ENCODE assay signal across 12 cellular contexts in the genomic region with DNA sequence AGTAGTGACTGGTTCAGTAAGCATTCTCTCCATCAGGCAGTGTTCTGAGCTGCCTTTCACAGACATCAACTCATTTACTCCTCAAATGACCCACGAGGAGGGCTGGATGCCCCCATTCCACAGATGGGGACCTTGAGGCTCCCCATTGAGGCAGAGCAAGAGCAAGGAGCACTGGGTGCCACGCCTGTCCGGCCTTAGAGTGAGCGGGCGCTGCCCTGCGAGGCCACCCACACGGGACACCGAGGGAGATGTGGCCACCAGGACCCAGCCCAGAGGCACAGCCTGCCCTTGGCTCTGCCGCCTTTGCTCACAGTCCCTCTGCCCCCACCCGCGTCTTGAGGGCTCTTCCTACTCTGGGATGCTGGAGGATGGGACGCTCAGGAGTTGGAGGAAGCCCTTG. TPM values are rescaled to one million over a fixed set of nuclear protein-coding genes. Genes with fewer than 3 reads are reported as not detected.
DNase-seq lines count a peak whose midpoint lies in the region; ATAC-seq and TF ChIP-seq lines count a peak whose summit lies in the region.
"Had no signal": no experiment of that assay in that cellular context is flagged by ENCODE, and none has a peak within 500 bp of the region (broad histone marks: within the 10 kb centered on the region; RNA-seq: fewer than 3 reads in every experiment).

No MANE protein-coding gene starts in this region.

- peaks cover 70% of the 10 kb centered on the region for H3K4me1 ChIP-seq in CD8-positive, alpha-beta memory T cell (ENCODE audit: insufficient read depth, low read length)
- H3K4me1 ChIP-seq in OCI-LY3 (ENCODE audit: low read length): peaks cover 31% of the 10 kb centered on the region
- H3K4me1 ChIP-seq in duodenal mucosa (ENCODE audit: control insufficient read depth in 1 of 2, insufficient read depth in 2 of 2, low read length in 2 of 2): peaks cover 52 to 61% of the 10 kb centered on the region in 2 donors
- H3K4me1 ChIP-seq in heart right ventricle: peaks cover 46 to 87% (median 76%) of the 10 kb centered on the region in 9 donors
- H3K4me1 ChIP-seq in lower lobe of right lung: peaks cover 85% of the 10 kb centered on the region

- CTCF ChIA-PET in CD8-positive, alpha-beta memory T cell (lab: Charles Lee): interaction anchor here (1.2 to 1.5 kb wide), 2 partner anchors 30 to 63 kb away, joined by 3 to 6 read pairs; no protein-coding TSS in a partner anchor

- no peak overlapping the region for H3K4me3 ChIP-seq in CD8-positive, alpha-beta memory T cell (ENCODE audit: low read length)
- H3K4me3 ChIP-seq in OCI-LY3 (ENCODE audit: low read length) (peak overlapping the region; percentile 84; the same call in 1 of the 2 replicates), duodenal mucosa (ENCODE audit: low read depth in 1 of 2, low read length in 2 of 2) (peak overlapping the region; percentile 5 to 89), heart right ventricle (peak overlapping the region in 2 of 10 donors; percentile 76 to 84), lower lobe of right lung (no peak overlapping the region)

- no peak overlapping the region for H3K27ac ChIP-seq in CD8-positive, alpha-beta memory T cell (ENCODE audit: low read depth, low read length)
- H3K27ac ChIP-seq in OCI-LY3 (ENCODE audit: low read length) (peak overlapping the region; percentile 39; the same call in 1 of the 2 replicates), duodenal mucosa (ENCODE audit: low read depth, low read length) (no peak overlapping the region), heart right ventricle (no peak overlapping the region), lower lobe of right lung (no peak overlapping the region)
- H3K27ac ChIP-seq: Peyer's patch had no signal

- peaks cover 73% of the 10 kb centered on the region for H4K20me1 ChIP-seq in OCI-LY3 (ENCODE audit: insufficient read depth, low read length)

- no peaks in the 10 kb centered on the region for H3K9me3 ChIP-seq in CD8-positive, alpha-beta memory T cell (ENCODE audit: low read length)
- H3K9me3 ChIP-seq in OCI-LY3 (ENCODE audit: insufficient read depth, low read length): no peaks in the 10 kb centered on the region
- H3K9me3 ChIP-seq in duodenal mucosa (ENCODE audit: control insufficient read depth in 1 of 2, low read length in 2 of 2): no peaks in the 10 kb centered on the region
- no peaks in the 10 kb centered on the region for H3K9me3 ChIP-seq in heart right ventricle
- H3K9me3 ChIP-seq in lower lobe of right lung: no peaks in the 10 kb centered on the region
- H3K9me3 ChIP-seq: Peyer's patch had no signal

- TF ChIP-seq CTCF in OCI-LY3 (IDR thresholded peaks at IDR 0.05; ENCODE audit: low read depth, low read length) (no peak), progenitor cell of endocrine pancreas (IDR thresholded peaks at IDR 0.05; ENCODE audit: unreplicated experiment) (no peak), heart right ventricle (IDR thresholded peaks at IDR 0.05) (no peak), lower lobe of right lung (IDR thresholded peaks at IDR 0.05) (no peak)

- ATAC-seq in heart right ventricle (no peak), lower lobe of right lung (no peak)

- no peak for DNase-seq in CD8-positive, alpha-beta memory T cell
- no peak for DNase-seq in progenitor cell of endocrine pancreas (ENCODE audit: low spot score, unreplicated experiment)
- no peak for DNase-seq in epidermal melanocyte (ENCODE audit: insufficient read length, low spot score)
- DNase-seq in heart right ventricle: no peak
- DNase-seq in lower lobe of right lung: no peak
- DNase-seq: hippocampal formation; NCI-H2227 treated with DMSO at 0.1 percent for 48 hours; Peyer's patch; stimulated activated CD4-positive, alpha-beta T cell treated with anti-CD3 and anti-CD28 coated beads, Interleukin-4, amount 100 ng/mL, for 1 hour; T1000 had no signal

- peaks cover 76% of the 10 kb centered on the region for H3K79me2 ChIP-seq in OCI-LY3 (ENCODE audit: low read length)

- no peaks in the 10 kb centered on the region for H3K36me3 ChIP-seq in CD8-positive, alpha-beta memory T cell (ENCODE audit: insufficient read depth, low read length)
- H3K36me3 ChIP-seq in OCI-LY3 (replicated peaks; ENCODE audit: low read depth, low read length): no peaks in the 10 kb centered on the region
- no peaks in the 10 kb centered on the region for H3K36me3 ChIP-seq in duodenal mucosa (ENCODE audit: control insufficient read depth in 1 of 2, insufficient read depth in 2 of 2, low read length in 2 of 2)
- H3K36me3 ChIP-seq in heart right ventricle: peaks cover 0 to 4% (median 0%) of the 10 kb centered on the region in 9 donors
- H3K36me3 ChIP-seq in lower lobe of right lung: peaks cover 4% of the 10 kb centered on the region

- peak overlapping the region; percentile 19 to 95 (median 76) for H3K27ac Mint-ChIP-seq in CD8-positive, alpha-beta memory T cell
- H3K27ac Mint-ChIP-seq in progenitor cell of endocrine pancreas: peak overlapping the region; percentile 96

- peaks cover 0 to 21% (median 0%) of the 10 kb centered on the region in 3 donors for H3K36me3 Mint-ChIP-seq in CD8-positive, alpha-beta memory T cell
- H3K36me3 Mint-ChIP-seq in progenitor cell of endocrine pancreas (ENCODE audit: insufficient read depth): peaks cover 3% of the 10 kb centered on the region

- POLR2A ChIA-PET in CD8-positive, alpha-beta memory T cell (lab: Charles Lee): no interaction called here

- no peak overlapping the region for H2AFZ ChIP-seq in OCI-LY3 (ENCODE audit: low read depth, low read length)

- H3K4me3 Mint-ChIP-seq in CD8-positive, alpha-beta memory T cell: peak overlapping the region; percentile 80 to 93 (median 81)
- peak overlapping the region; percentile 82 for H3K4me3 Mint-ChIP-seq in progenitor cell of endocrine pancreas (ENCODE audit: low read depth)

- WGBS in heart right ventricle, 2 donors: 85 to 86% methylated on average over 12 of the region's 12 CpGs

- peak overlapping the region; percentile 97 for H3K4me2 ChIP-seq in OCI-LY3 (ENCODE audit: low read length)

- no peaks in the 10 kb centered on the region for H3K27me3 ChIP-seq in CD8-positive, alpha-beta memory T cell (ENCODE audit: insufficient read depth, low read length, poor library complexity, severe bottlenecking)
- H3K27me3 ChIP-seq in OCI-LY3 (ENCODE audit: low read depth, low read length) (peaks cover 12% of the 10 kb centered on the region), duodenal mucosa (ENCODE audit: control insufficient read depth in 1 of 2, insufficient read depth in 2 of 2, low read length in 2 of 2) (no peaks in the 10 kb centered on the region), heart right ventricle (no peaks in the 10 kb centered on the region), lower lobe of right lung (ENCODE audit: low read depth) (no peaks in the 10 kb centered on the region)
- H3K27me3 ChIP-seq: Peyer's patch had no signal

- H3K27me3 Mint-ChIP-seq in CD8-positive, alpha-beta memory T cell: peaks cover 0 to 1% of the 10 kb centered on the region in 2 donors
- peaks cover 8% of the 10 kb centered on the region for H3K27me3 Mint-ChIP-seq in progenitor cell of endocrine pancreas

- H3K9ac ChIP-seq in OCI-LY3 (ENCODE audit: low read length): no peak overlapping the region
- no peak overlapping the region for H3K9ac ChIP-seq in duodenal mucosa (ENCODE audit: low read depth in 1 of 2, low read length in 2 of 2)

- no peaks in the 10 kb centered on the region for H3K9me3 Mint-ChIP-seq in CD8-positive, alpha-beta memory T cell
- H3K9me3 Mint-ChIP-seq in progenitor cell of endocrine pancreas (ENCODE audit: low read depth): no peaks in the 10 kb centered on the region

- peaks cover 54 to 78% (median 60%) of the 10 kb centered on the region in 3 donors for H3K4me1 Mint-ChIP-seq in CD8-positive, alpha-beta memory T cell
- peaks cover 52% of the 10 kb centered on the region for H3K4me1 Mint-ChIP-seq in progenitor cell of endocrine pancreas (ENCODE audit: low read depth)

- intact Hi-C loops in heart right ventricle (cut with DNase I) (loop anchor here in 1 of 10 donors (5.0 kb wide), 1 partner anchor 334 kb away; a partner anchor contains a TSS), lower lobe of right lung (cut with DNase I) (no loop called here)

RNA-seq across cellular contexts. Expression of a gene that starts 3.0 kb away (rescaled TPM):
- 10 to 100 TPM; 58.1 to 62.1 TPM for total RNA-seq in CD8-positive, alpha-beta memory T cell
- 1.4 TPM for polyA plus RNA-seq in CD8-positive, alpha-beta memory T cell
- total RNA-seq in progenitor cell of endocrine pancreas (195 and 199 TPM in 2 replicates), heart right ventricle (10 to 100 TPM; 42.3 to 90.6 (median 48.0) TPM), lower lobe of right lung (47.6 TPM)
- 10 to 100 TPM; 28.1 to 39.9 TPM for polyA plus RNA-seq in heart right ventricle

Comparison
In these comparisons a context has a peak if more than half of its experiments do, and no peak if none do; other contexts are left out.
1. H3K4me3 ChIP-seq: peak in OCI-LY3 (single experiment) and duodenal mucosa (2 of 2); none in CD8-positive, alpha-beta memory T cell (single experiment) and lower lobe of right lung (single experiment).